8 cellular contexts compared by ENCODE assay signal in genomic region chr15:69298697-69299441, GRCh38. TPM values are rescaled to one million over a fixed set of nuclear protein-coding genes. Genes with fewer than 3 reads are reported as not detected.
DNase-seq lines count a peak whose midpoint lies in the region; ATAC-seq and TF ChIP-seq lines count a peak whose summit lies in the region.

Gene PAQR5 (plus strand): TSS chr15:69298912. CDS start chr15:69360081, 61,169 bp downstream.

- intact Hi-C loops in lower leg skin (cut with DNase I; ENCODE audit: low total_unique reads) (no loop called here), testis (cut with DNase I; ENCODE audit: low total_unique reads) (no loop called here)

- H3K36me3 Mint-ChIP-seq in chondrocyte (ENCODE audit: low read depth) = no peaks in the 10 kb centered on the region

- peaks cover 4% of the 10 kb centered on the region for H3K4me1 Mint-ChIP-seq in chondrocyte (ENCODE audit: low read depth)

- no peaks in the 10 kb centered on the region for H3K27me3 ChIP-seq in testis

- H3K4me3 ChIP-seq in lower leg skin (ENCODE audit: low read depth, poor library complexity, severe bottlenecking) (peak within 1 kb of the TSS; percentile 5), testis (peak within 1 kb of the TSS; percentile 40 to 50)

- peaks cover 22% of the 10 kb centered on the region for H3K27me3 Mint-ChIP-seq in chondrocyte (ENCODE audit: low read depth)

- H3K9me3 ChIP-seq in testis = no peaks in the 10 kb centered on the region

- H3K27ac Mint-ChIP-seq in chondrocyte (ENCODE audit: unreplicated experiment) = no peak within 1 kb of the TSS

- no peaks in the 10 kb centered on the region for H3K9me3 Mint-ChIP-seq in chondrocyte (ENCODE audit: low read depth)

- TF ChIP-seq CTCF in chondrocyte (IDR thresholded peaks at IDR 0.05) (no peak), lower leg skin (IDR thresholded peaks at IDR 0.05) (no peak), testis (IDR thresholded peaks at IDR 0.05) (no peak)

- DNase-seq in NCI-H2196 (lab: John Stamatoyannopoulos, UW; ENCODE audit: unreplicated experiment) (peak; percentile 9), NCI-H2196 treated with DMSO at 0.1 percent for 48 hours (lab: John Stamatoyannopoulos, UW; ENCODE audit: unreplicated experiment) (no peak), NCI-H82 (lab: John Stamatoyannopoulos, UW) (peak; percentile 78), chondrocyte (ENCODE audit: low spot score) (no peak), lower leg skin (ENCODE audit: low spot score in 2 of 2) (no peak), testis (peak; percentile 26), MV-4-11 (lab: John Stamatoyannopoulos, UW) (no peak)

- ATAC-seq in HG02642 (IDR thresholded peaks at IDR 0.05; ENCODE audit: poor library complexity, unreplicated experiment) = no peak

- 2% methylated on average over 6 to 10 of the region's 74 CpGs for WGBS in lower leg skin, 2 donors
- WGBS in testis, 2 donors = 0 to 1% methylated on average over 23 to 70 of the region's 74 CpGs

- TF ChIP-seq POLR2A in lower leg skin (IDR thresholded peaks at IDR 0.05) (no peak), testis (IDR thresholded peaks at IDR 0.05) (no peak)

- no peak within 1 kb of the TSS for H3K27ac ChIP-seq in testis

- H3K4me3 Mint-ChIP-seq in chondrocyte (ENCODE audit: unreplicated experiment) = peak within 1 kb of the TSS; percentile 62

- H3K36me3 ChIP-seq in testis (ENCODE audit: low read depth, missing control alignments) = no peaks in the 10 kb centered on the region

- H3K4me1 ChIP-seq in testis = peaks cover 5% of the 10 kb centered on the region

RNA-seq across cellular contexts. Expression of gene PAQR5, which starts in this region (rescaled TPM):
- total RNA-seq in chondrocyte (0.20 TPM in 1 of 3 replicates, not detected in the others), lower leg skin (10 to 100 TPM in 1 of 4 donors, 1 to 10 TPM in 3; 4.2 to 16.4 (median 6.8) TPM), testis (under 1 TPM; 0.25 to 0.31 TPM)
- 4.5 TPM for polyA plus RNA-seq in testis (ENCODE audit: insufficient read depth, low read depth, low replicate concordance)

Comparison
In these comparisons a context has a peak if more than half of its experiments do, and no peak if none do; other contexts are left out.
1. DNase-seq: peak in NCI-H2196 (single experiment), NCI-H82 (single experiment) and testis (single experiment); none in NCI-H2196 treated with DMSO at 0.1 percent for 48 hours (single experiment), chondrocyte (single experiment), lower leg skin (0 of 2) and MV-4-11 (single experiment).